24 cellular contexts compared by ENCODE assay signal in genomic region chr12:108981835-108982234, GRCh38. TPM values are rescaled to one million over a fixed set of nuclear protein-coding genes. Genes with fewer than 3 reads are reported as not detected.
DNase-seq lines count a peak whose midpoint lies in the region; ATAC-seq, FAIRE-seq and TF ChIP-seq lines count a peak whose summit lies in the region.
"Had no signal": no experiment of that assay in that cellular context is flagged by ENCODE, and none has a peak within 500 bp of the region (broad histone marks: within the 10 kb centered on the region; RNA-seq: fewer than 3 reads in every experiment).

No MANE protein-coding gene starts in this region.

- H3K9ac ChIP-seq in HepG2 (ENCODE audit: insufficient read depth, low read depth, low read length): no peak overlapping the region
- H3K9ac ChIP-seq in IMR-90 (ENCODE audit: low read depth, low read length): no peak overlapping the region
- H3K9ac ChIP-seq in H1 (replicated peaks in 1 of 4; ENCODE audit: extremely low read depth in 1 of 4, low read depth in 3 of 4, low read length in 3 of 4): no peak overlapping the region
- H3K9ac ChIP-seq: BLaER1 treated with 17β-estradiol and CSF1 and Interleukin-3, amounts not matched to agents 10 nM and 100 nM had no signal

- peaks cover 17% of the 10 kb centered on the region; the same call in 1 of the 2 replicates for H3K23me2 ChIP-seq in H1 (ENCODE audit: low read depth, low read length)

- H3K79me1 ChIP-seq in IMR-90 (ENCODE audit: low read depth in 1 of 2, low read length in 2 of 2) (no peaks in the 10 kb centered on the region), H1 (ENCODE audit: low read depth, low read length) (no peaks in the 10 kb centered on the region)

- no peak overlapping the region for H3K27ac ChIP-seq in HepG2 (ENCODE audit: extremely low read length, insufficient read depth, low read length)
- H3K27ac ChIP-seq in right lobe of liver: no peak overlapping the region
- H3K27ac ChIP-seq in IMR-90 (ENCODE audit: insufficient read depth, low read length): no peak overlapping the region
- H3K27ac ChIP-seq in H1 (ENCODE audit: low read depth, low read length): no peak overlapping the region
- H3K27ac ChIP-seq in uterus: no peak overlapping the region
- H3K27ac ChIP-seq: A549; BLaER1 treated with 17β-estradiol and CSF1 and Interleukin-3, amounts not matched to agents 10 nM and 100 nM had no signal

- H3K36me3 ChIP-seq in HepG2 (replicated peaks in 1 of 2; ENCODE audit: control insufficient read depth in 1 of 2, insufficient read depth in 2 of 2, low read length in 2 of 2) (no peaks in the 10 kb centered on the region), right lobe of liver (no peaks in the 10 kb centered on the region), IMR-90 (ENCODE audit: control insufficient read depth, insufficient read depth, low read length) (no peaks in the 10 kb centered on the region), H1 (ENCODE audit: control insufficient read depth in 2 of 4, insufficient read depth in 4 of 4, low read length in 3 of 4) (no peaks in the 10 kb centered on the region), uterus (no peaks in the 10 kb centered on the region)
- H3K36me3 ChIP-seq: BE2C; BLaER1 treated with 17β-estradiol and CSF1 and Interleukin-3, amounts not matched to agents 10 nM and 100 nM had no signal

- H2AFZ ChIP-seq in HepG2 (ENCODE audit: low read length) (no peak overlapping the region), IMR-90 (replicated peaks; ENCODE audit: low read length, poor library complexity) (no peak overlapping the region), H1 (ENCODE audit: low read length) (no peak overlapping the region)

- H2BK5ac ChIP-seq in IMR-90 (ENCODE audit: low read depth, low read length, poor library complexity, severe bottlenecking) (peak overlapping the region; percentile 39), H1 (ENCODE audit: low read depth, low read length) (0 out of 2 replicates have a peak overlapping the region, but pooled peaks have one; percentile 47)

- H4K5ac ChIP-seq in IMR-90 (ENCODE audit: low read depth, low read length) (no peak overlapping the region), H1 (ENCODE audit: insufficient read length, low read depth, low read length) (no peak overlapping the region)

- no peaks in the 10 kb centered on the region; a peak in 1 of 5 replicates for H3K27me3 ChIP-seq in HepG2 (ENCODE audit: control insufficient read depth in 1 of 2, insufficient read depth in 2 of 2, low read length in 2 of 2)
- H3K27me3 ChIP-seq in right lobe of liver: no peaks in the 10 kb centered on the region
- peaks cover 8% of the 10 kb centered on the region for H3K27me3 ChIP-seq in IMR-90 (ENCODE audit: control insufficient read depth, insufficient read depth, low read length)
- no peaks in the 10 kb centered on the region for H3K27me3 ChIP-seq in H1 (replicated peaks in 1 of 4; ENCODE audit: control insufficient read depth in 3 of 4, extremely low read depth in 1 of 4, insufficient read depth in 3 of 4, low read length in 3 of 4)
- no peaks in the 10 kb centered on the region for H3K27me3 ChIP-seq in uterus
- H3K27me3 ChIP-seq: BE2C; BLaER1 treated with 17β-estradiol and CSF1 and Interleukin-3, amounts not matched to agents 10 nM and 100 nM had no signal

- TF ChIP-seq EP300 in HepG2 (IDR thresholded peaks at IDR 0.05; ENCODE audit: low read depth in 2 of 2, low read length in 2 of 2) (no peak), HepG2 (CRISPR knock-in tag; IDR thresholded peaks at IDR 0.05; ENCODE audit: borderline replicate concordance) (no peak), H1 (IDR thresholded peaks at IDR 0.05; ENCODE audit: borderline replicate concordance in 1 of 2, low read depth in 2 of 2, low read length in 2 of 2) (no peak)

- TF ChIP-seq CTCF in HepG2 (CRISPR knock-in tag; IDR thresholded peaks at IDR 0.05) (no peak), right lobe of liver (IDR thresholded peaks at IDR 0.05) (no peak), IMR-90 (conservative IDR thresholded peaks at IDR 0.05; ENCODE audit: low read depth, low read length) (no peak), H1 (IDR thresholded peaks at IDR 0.05; ENCODE audit: control extremely low read depth in 1 of 3, insufficient read depth in 1 of 3, low read depth in 1 of 3, low read length in 3 of 3) (no peak), uterus (IDR thresholded peaks at IDR 0.05) (no peak)

- H3K56ac ChIP-seq in IMR-90 (ENCODE audit: extremely low read depth, insufficient read depth, low read length) (no peak overlapping the region), H1 (replicated peaks; ENCODE audit: insufficient read length, low read depth, low read length) (peak overlapping the region; percentile 57)

- H4K91ac ChIP-seq in IMR-90 (ENCODE audit: insufficient read depth, low read depth, low read length): no peak overlapping the region
- no peak overlapping the region for H4K91ac ChIP-seq in H1 (replicated peaks; ENCODE audit: insufficient read length, low read length)

- DNase-seq in HepG2 (ENCODE audit: low spot score) (no peak), right lobe of liver (no peak), IMR-90 (no peak), H1 (ENCODE audit: low read depth in 1 of 2, low spot score in 2 of 2) (no peak), uterus (no peak)
- DNase-seq: 8988T; AML-193; BE2C; Calu3; CD4-positive, alpha-beta T cell; COR-L47; DMS53; DMS79 treated with DMSO at 0.1 percent for 48 hours; GF-D8; GOT3; H7; HCEC 1CT had no signal

- H2AK5ac ChIP-seq in IMR-90 (ENCODE audit: low read depth, low read length): no peak overlapping the region
- peak overlapping the region; percentile 97; the same call in 1 of the 2 replicates for H2AK5ac ChIP-seq in H1 (ENCODE audit: low read depth, low read length)

- no peaks in the 10 kb centered on the region for H3K9me1 ChIP-seq in IMR-90 (ENCODE audit: insufficient read depth, low read length)

- H3K4ac ChIP-seq in IMR-90 (ENCODE audit: low read depth, low read length) (no peak overlapping the region), H1 (replicated peaks; ENCODE audit: insufficient read length, low read depth, low read length) (no peak overlapping the region)

- 35% methylated on average over 4 of the region's 4 CpGs for WGBS in HepG2 (ENCODE audit: low lambda C conversion rate)
- 55% methylated on average over 4 of the region's 4 CpGs for WGBS in right lobe of liver (ENCODE audit: insufficient coverage, low coverage, low lambda C conversion rate, missing lambda C conversion rate)
- 66% methylated on average over 4 of the region's 4 CpGs; no CpG with 5 or more reads in 1 of the 2 experiments for WGBS in IMR-90 (ENCODE audit: extremely low coverage in 2 of 2, insufficient read length in 1 of 2), 2 experiments
- 88 to 100% methylated on average over 2 to 4 of the region's 4 CpGs for WGBS in H1 (ENCODE audit: extremely low coverage in 1 of 2, insufficient coverage in 1 of 2, insufficient read length in 1 of 2, insufficient replicate concordance in 2 of 2, low coverage in 1 of 2, low lambda C conversion rate in 2 of 2, missing lambda C conversion rate in 1 of 2), 2 experiments

- CTCF ChIA-PET in HepG2 (lab: Yijun Ruan, JAX; ENCODE audit: low intra/inter-chr PET ratio, low total read pairs) (no interaction called here), IMR-90 (lab: Yijun Ruan, JAX) (no interaction called here), H1 (lab: Charles Lee; ENCODE audit: partially characterized antibody) (interaction anchor here (0.6 to 2.5 kb wide), 2 partner anchors 13 to 38 kb away, joined by 3 to 9 read pairs; no protein-coding TSS in a partner anchor)

- H4K8ac ChIP-seq in IMR-90 (ENCODE audit: low read depth in 2 of 2, low read length in 2 of 2): no peak overlapping the region
- H4K8ac ChIP-seq in H1 (ENCODE audit: extremely low read depth, insufficient read depth, low read length): no peak overlapping the region

- H3K4me3 ChIP-seq in HepG2 (replicated peaks in 1 of 3; ENCODE audit: insufficient read depth in 1 of 3, low read depth in 2 of 3, low read length in 3 of 3): no peak overlapping the region
- no peak overlapping the region for H3K4me3 ChIP-seq in right lobe of liver
- no peak overlapping the region for H3K4me3 ChIP-seq in IMR-90 (ENCODE audit: insufficient read depth, low read depth, low read length)
- no peak overlapping the region for H3K4me3 ChIP-seq in H1 (ENCODE audit: extremely low read depth in 1 of 4, insufficient read depth in 2 of 4, low read depth in 3 of 4, low read length in 4 of 4)
- H3K4me3 ChIP-seq in uterus: no peak overlapping the region
- H3K4me3 ChIP-seq: A549; BLaER1 treated with 17β-estradiol and CSF1 and Interleukin-3, amounts not matched to agents 10 nM and 100 nM had no signal

- H3K9me3 ChIP-seq in HepG2 (ENCODE audit: low read length) (peaks cover 13% of the 10 kb centered on the region; the same call in 1 of the 2 replicates), right lobe of liver (no peaks in the 10 kb centered on the region), IMR-90 (ENCODE audit: control insufficient read depth, insufficient read depth, low read length) (no peaks in the 10 kb centered on the region), H1 (ENCODE audit: insufficient read depth in 2 of 2, low read depth in 1 of 2, low read length in 1 of 2) (peaks cover 0 to 18% of the 10 kb centered on the region in 2 experiments; a peak in 1 of 4 replicates), uterus (no peaks in the 10 kb centered on the region)
- H3K9me3 ChIP-seq: A549, BE2C had no signal

- H3K4me2 ChIP-seq in HepG2 (ENCODE audit: low read depth, low read length) (no peak overlapping the region), IMR-90 (ENCODE audit: low read depth, low read length) (no peak overlapping the region), H1 (ENCODE audit: insufficient read depth in 1 of 2, low read depth in 2 of 2, low read length in 2 of 2) (no peak overlapping the region)
- H3K4me2 ChIP-seq: A549; BLaER1 treated with 17β-estradiol and CSF1 and Interleukin-3, amounts not matched to agents 10 nM and 100 nM had no signal

- peak overlapping the region; percentile 93 for H2BK12ac ChIP-seq in H1 (ENCODE audit: low read depth, low read length)

- ATAC-seq in HepG2 (no peak), right lobe of liver (no peak), IMR-90 (ENCODE audit: low read depth) (no peak), HG02571 (IDR thresholded peaks at IDR 0.05; ENCODE audit: unreplicated experiment) (no peak)

- FAIRE-seq in HepG2 (lab: Jason Lieb, UNC) (no peak), H1 (lab: Jason Lieb, UNC) (no peak)
- FAIRE-seq: A549, GM12891, GM18507 had no signal

- dilution Hi-C loops in IMR-90 (cut with HindIII; ENCODE audit: low sequenced_read_pairs, unreplicated experiment): no loop called here

- no peak overlapping the region for H2AK9ac ChIP-seq in IMR-90 (replicated peaks; ENCODE audit: low read depth, low read length, poor library complexity)

- H2BK15ac ChIP-seq in IMR-90 (ENCODE audit: low read depth, low read length) (no peak overlapping the region), H1 (ENCODE audit: low read length) (no peak overlapping the region)

- intact Hi-C loops in HepG2 (cut with micrococcal nuclease; ENCODE audit: unreplicated experiment): no loop called here
- intact Hi-C loops in right lobe of liver (cut with DNase I): no loop called here
- intact Hi-C loops in IMR-90 (cut with micrococcal nuclease): no loop called here
- intact Hi-C loops in uterus (cut with DNase I; ENCODE audit: low total_unique reads): no loop called here

- H4K20me1 ChIP-seq in HepG2 (ENCODE audit: insufficient read depth, low read length): no peaks in the 10 kb centered on the region
- no peaks in the 10 kb centered on the region for H4K20me1 ChIP-seq in IMR-90 (ENCODE audit: insufficient read depth, low read length)
- peaks cover 0 to 5% of the 10 kb centered on the region in 2 experiments for H4K20me1 ChIP-seq in H1 (replicated peaks in 1 of 2; ENCODE audit: control insufficient read depth in 1 of 2, insufficient read depth in 2 of 2, low read length in 2 of 2)
- H4K20me1 ChIP-seq: BLaER1 treated with 17β-estradiol and CSF1 and Interleukin-3, amounts not matched to agents 10 nM and 100 nM had no signal

- in situ Hi-C loops in HepG2 (cut with HindIII; ENCODE audit: extremely low pct_ligation_motif_present, low pct_unique_long_range_greater_than_20kb) (no loop called here), IMR-90 (cut with MboI; ENCODE audit: low sequenced_read_pairs) (no loop called here)

- H3K79me2 ChIP-seq in HepG2 (ENCODE audit: insufficient read depth, low read length) (no peaks in the 10 kb centered on the region), H1 (ENCODE audit: control insufficient read depth in 1 of 2, insufficient read depth in 2 of 2, low read length in 2 of 2) (no peaks in the 10 kb centered on the region)

- H2BK120ac ChIP-seq in IMR-90 (ENCODE audit: low read depth, low read length) (no peak overlapping the region), H1 (replicated peaks; ENCODE audit: low read depth, low read length) (no peak overlapping the region)

- H3K23ac ChIP-seq in IMR-90 (ENCODE audit: low read depth, low read length) (no peak overlapping the region), H1 (ENCODE audit: insufficient read length) (no peak overlapping the region)

- H3K4me1 ChIP-seq in HepG2 (ENCODE audit: insufficient read depth, low read length): no peaks in the 10 kb centered on the region
- H3K4me1 ChIP-seq in right lobe of liver: no peaks in the 10 kb centered on the region
- no peaks in the 10 kb centered on the region for H3K4me1 ChIP-seq in IMR-90 (ENCODE audit: control insufficient read depth, insufficient read depth, low read length)
- H3K4me1 ChIP-seq in H1 (replicated peaks in 1 of 4; ENCODE audit: control insufficient read depth in 3 of 4, insufficient read depth in 4 of 4, low read length in 3 of 4): no peaks in the 10 kb centered on the region
- no peaks in the 10 kb centered on the region for H3K4me1 ChIP-seq in uterus
- H3K4me1 ChIP-seq: A549; BE2C; BLaER1 treated with 17β-estradiol and CSF1 and Interleukin-3, amounts not matched to agents 10 nM and 100 nM had no signal

- no TSS peak for BruUV-seq in HepG2 (replicated peaks; lab: Mats Ljungman, UMichigan)
- no TSS peak for BruUV-seq in IMR-90 (replicated peaks; lab: Mats Ljungman, UMichigan)

- no peak overlapping the region for H3K18ac ChIP-seq in IMR-90 (ENCODE audit: low read depth, low read length)
- H3K18ac ChIP-seq in H1 (ENCODE audit: extremely low read depth, low read length): no peak overlapping the region

- TF ChIP-seq POLR2A in HepG2 (IDR thresholded peaks at IDR 0.05; ENCODE audit: insufficient read depth in 1 of 2, low read depth in 2 of 2, low read length in 2 of 2) (no peak), right lobe of liver (IDR thresholded peaks at IDR 0.05) (no peak), IMR-90 (IDR thresholded peaks at IDR 0.05; ENCODE audit: low read depth, low read length) (no peak), H1 (IDR thresholded peaks at IDR 0.05; ENCODE audit: control extremely low read depth in 1 of 2, low read depth in 2 of 2, low read length in 2 of 2) (no peak), uterus (IDR thresholded peaks at IDR 0.05) (no peak)

- H3K14ac ChIP-seq in IMR-90 (replicated peaks; ENCODE audit: low read depth, low read length) (no peak overlapping the region), H1 (ENCODE audit: insufficient read length) (no peak overlapping the region)

- POLR2A ChIA-PET in HepG2 (lab: Yijun Ruan, JAX): no interaction called here
- POLR2A ChIA-PET in IMR-90 (lab: Charles Lee; ENCODE audit: unreplicated experiment): no interaction called here
- POLR2A ChIA-PET in H1 (lab: Charles Lee; ENCODE audit: partially characterized antibody): no interaction called here

- no peak overlapping the region for H2BK20ac ChIP-seq in IMR-90 (ENCODE audit: low read depth, low read length)
- no peak overlapping the region for H2BK20ac ChIP-seq in H1 (ENCODE audit: low read length)

- no peak for TF ChIP-seq RAD21 in HepG2 (CRISPR knock-in tag; IDR thresholded peaks at IDR 0.05)
- TF ChIP-seq RAD21 in IMR-90 (IDR thresholded peaks at IDR 0.05; ENCODE audit: low read length): no peak
- no peak for TF ChIP-seq RAD21 in H1 (IDR thresholded peaks at IDR 0.05 in 1 of 2, conservative IDR thresholded peaks at IDR 0.05 in 1 of 2; ENCODE audit: low read depth in 2 of 2, low read length in 2 of 2)

RNA-seq across cellular contexts. Expression of gene SVOP, which starts 39.0 kb away (rescaled TPM):
- total RNA-seq in HepG2 (2016; rRNA removed; fragmentation: Illumina TruSeq; extraction: Trizol): not detected in 2 replicates
- total RNA-seq in HepG2 (2016; cell fraction: cytosol; rRNA removed; fragmentation: Illumina TruSeq; extraction: Trizol; ENCODE audit: low read depth): not detected in 2 replicates
- total RNA-seq in HepG2 (2016; cell fraction: insoluble cytoplasmic fraction; rRNA removed; fragmentation: Illumina TruSeq; extraction: Trizol): 0.02 TPM in 1 of 2 replicates, not detected in the other
- not detected in 2 replicates for total RNA-seq in HepG2 (2016; cell fraction: membrane; rRNA removed; fragmentation: Illumina TruSeq; extraction: Trizol)
- total RNA-seq in HepG2 (2016; cell fraction: nucleus; rRNA removed; fragmentation: Illumina TruSeq; extraction: Trizol): not detected in 2 replicates
- polyA plus RNA-seq in HepG2 (2011; rRNA removed): not detected in 2 replicates
- not detected in 2 replicates for polyA plus RNA-seq in HepG2 (2011; cell fraction: cytosol; rRNA removed)
- not detected in 2 replicates for polyA plus RNA-seq in HepG2 (2011; cell fraction: nucleus; rRNA removed)
- not detected in 2 replicates for polyA plus RNA-seq in HepG2 (2012)
- polyA plus RNA-seq in HepG2 (2016; cell fraction: cytosol; fragmentation: Illumina TruSeq; extraction: Trizol; ENCODE audit: low read depth): not detected in 2 replicates
- polyA plus RNA-seq in HepG2 (2016; cell fraction: insoluble cytoplasmic fraction; fragmentation: Illumina TruSeq; extraction: Trizol; ENCODE audit: low read depth): 0.03 TPM in 1 of 2 replicates, not detected in the other
- polyA plus RNA-seq in HepG2 (2016; cell fraction: membrane; fragmentation: Illumina TruSeq; extraction: Trizol; ENCODE audit: low read depth): not detected in 2 replicates
- polyA plus RNA-seq in HepG2 (2016; cell fraction: nucleus; fragmentation: Illumina TruSeq; extraction: Trizol; ENCODE audit: insufficient read depth, low read depth): not detected in 2 replicates
- not detected in 2 replicates for polyA minus RNA-seq in HepG2 (2011; rRNA and poly(A)+ RNA removed; ENCODE audit: low replicate concordance)
- polyA minus RNA-seq in HepG2 (2011; cell fraction: cytosol; rRNA and poly(A)+ RNA removed): not detected in 2 replicates
- not detected in 2 replicates for polyA minus RNA-seq in HepG2 (2011; cell fraction: nucleus; rRNA and poly(A)+ RNA removed)
- total RNA-seq in right lobe of liver: not detected
- not detected in 2 replicates for total RNA-seq in IMR-90 (2012; rRNA removed)
- not detected in 2 replicates for polyA plus RNA-seq in IMR-90 (2012; rRNA removed)
- not detected in 2 replicates for polyA plus RNA-seq in IMR-90 (2012; cell fraction: cytosol; rRNA removed)
- not detected in 2 replicates for polyA plus RNA-seq in IMR-90 (2012; cell fraction: nucleus; rRNA removed; ENCODE audit: low replicate concordance)
- total RNA-seq in H1 (2021; fragmentation: NEBNext Ultra II Directional; extraction: Animal tissue kit (Norgen Biotek cat#: 25700)): 0.33 TPM in 1 of 2 replicates, not detected in the other
- polyA plus RNA-seq in H1 (2011; rRNA removed): 0.05 and 0.06 TPM in 2 replicates
- 0.17 TPM for polyA plus RNA-seq in H1 (2011; cell fraction: cytosol; rRNA removed)
- polyA plus RNA-seq in H1 (2011; cell fraction: nucleus; rRNA removed): 0.26 TPM
- polyA plus RNA-seq in H1 (2012, experiment 1 of 2): 0.03 to 0.24 TPM (median 0.04 TPM) in 4 replicates
- polyA plus RNA-seq in H1 (2012, experiment 2 of 2): 0.03 TPM
- 0.04 TPM for polyA plus RNA-seq in H1 (2013, experiment 1 of 2)
- polyA plus RNA-seq in H1 (2013, experiment 2 of 2): 0.09 TPM
- polyA minus RNA-seq in H1 (2011; rRNA and poly(A)+ RNA removed): 0.28 and 1.4 TPM in 2 replicates
- polyA minus RNA-seq in H1 (2011; cell fraction: cytosol; rRNA and poly(A)+ RNA removed): not detected
- not detected for polyA minus RNA-seq in H1 (2011; cell fraction: nucleus; rRNA and poly(A)+ RNA removed)
- total RNA-seq in uterus: under 1 TPM in 1 of 4 donors, not detected in 3; 0.14 TPM
- total RNA-seq: Calu3; CD4-positive, alpha-beta T cell; Daoy had no signal
- polyA plus RNA-seq: A549, CD14-positive monocyte had no signal
